Comparison of ENCODE assay signal across 9 cellular contexts in the genomic region with DNA sequence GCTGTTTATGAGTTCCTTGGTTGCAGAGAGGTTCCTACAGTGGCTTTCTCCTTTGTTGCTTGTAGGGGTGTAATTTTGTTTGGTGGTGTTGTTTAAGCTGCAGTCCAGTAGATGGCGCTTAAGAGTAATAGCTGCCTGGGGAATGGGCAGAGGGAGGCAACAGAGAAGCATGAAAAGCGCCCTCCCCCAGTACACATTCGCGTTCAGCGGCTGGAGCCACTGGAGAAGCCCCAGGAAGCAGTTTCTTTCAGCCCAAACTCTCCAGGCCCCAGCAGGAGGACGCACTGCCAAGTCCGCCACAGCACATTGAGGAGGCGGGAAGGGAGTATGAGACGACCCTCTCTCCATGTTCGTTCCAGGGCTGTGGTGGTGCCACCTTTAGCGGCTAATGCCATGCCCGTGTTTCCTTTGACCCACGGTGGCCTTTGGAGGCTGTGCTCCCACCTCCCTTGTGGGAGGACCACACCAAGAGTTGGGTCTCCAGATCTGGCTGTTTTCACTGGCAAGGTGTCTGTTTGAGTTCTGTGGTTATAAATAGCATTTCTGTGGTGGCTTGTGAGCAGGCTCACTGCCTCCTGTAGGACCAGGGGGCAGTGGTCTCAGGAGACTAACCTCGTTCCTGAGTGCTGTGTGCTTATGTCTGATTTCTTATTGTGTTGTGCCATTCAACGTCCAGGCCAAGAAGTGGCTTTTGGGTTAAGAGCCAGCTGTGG.
DNase-seq lines count a peak whose midpoint lies in the region; ATAC-seq, FAIRE-seq and TF ChIP-seq lines count a peak whose summit lies in the region.
"Had no signal": no experiment of that assay in that cellular context is flagged by ENCODE, and none has a peak within 500 bp of the region (broad histone marks: within the 10 kb centered on the region; RNA-seq: fewer than 3 reads in every experiment).

No MANE protein-coding gene starts in this region.

- peaks cover 13 to 23% of the 10 kb centered on the region in 2 donors for H3K4me1 Mint-ChIP-seq in immature natural killer cell

- FAIRE-seq in G401.6 (lab: Jason Lieb, UNC) = peak; percentile 13

- no peaks in the 10 kb centered on the region for H3K9me3 Mint-ChIP-seq in immature natural killer cell
- H3K9me3 Mint-ChIP-seq: IgD-negative memory B cell had no signal

- no peaks in the 10 kb centered on the region for H3K36me3 Mint-ChIP-seq in immature natural killer cell
- H3K36me3 Mint-ChIP-seq: IgD-negative memory B cell had no signal

- no peaks in the 10 kb centered on the region for H3K27me3 ChIP-seq in tibial nerve

- H3K27me3 Mint-ChIP-seq in immature natural killer cell (ENCODE audit: low read depth in 3 of 3) = peaks cover 0 to 3% (median 0%) of the 10 kb centered on the region in 3 donors

- H3K4me3 Mint-ChIP-seq in immature natural killer cell = no peak overlapping the region
- H3K4me3 Mint-ChIP-seq: IgD-negative memory B cell had no signal

- peak; percentile 82 for TF ChIP-seq CTCF in AG09309 (IDR thresholded peaks at IDR 0.05; ENCODE audit: control insufficient read depth, insufficient read depth, low read depth, low read length, missing control alignments)
- TF ChIP-seq CTCF in tibial nerve (IDR thresholded peaks at IDR 0.05) = peak in 4 of 5 experiments; percentile 32 to 45 (median 36)

- no peak overlapping the region for H3K27ac ChIP-seq in tibial nerve

- no peak for TF ChIP-seq EP300 in tibial nerve (IDR thresholded peaks at IDR 0.05)

- TF ChIP-seq POLR2A in tibial nerve (IDR thresholded peaks at IDR 0.05) = no peak

- DNase-seq in AG09309 (ENCODE audit: low read depth) (no peak), NCI-H1105 (lab: John Stamatoyannopoulos, UW) (peak; percentile 1), astrocyte of the hippocampus (ENCODE audit: low read depth, low spot score) (peak; percentile 58), immature natural killer cell (peak in 2 of 3 donors; percentile 20 to 30), tibial nerve (ENCODE audit: low spot score in 2 of 2) (no peak), cortex of kidney (lab: John Stamatoyannopoulos, UW) (no peak)

- 70 to 79% methylated on average over 13 to 15 of the region's 15 CpGs for WGBS in tibial nerve, 2 donors

- no peak overlapping the region for H3K4me3 ChIP-seq in AG09309 (ENCODE audit: control insufficient read depth, low read depth, low read length)
- H3K4me3 ChIP-seq in tibial nerve = no peak overlapping the region

- no peaks in the 10 kb centered on the region for H3K9me3 ChIP-seq in tibial nerve

- H3K4me1 ChIP-seq in tibial nerve = peaks cover 0 to 45% (median 0%) of the 10 kb centered on the region in 4 donors

- peaks cover 0 to 9% (median 0%) of the 10 kb centered on the region in 3 donors for H3K36me3 ChIP-seq in tibial nerve

- H3K27ac Mint-ChIP-seq in immature natural killer cell = peak overlapping the region in 1 of 6 donors; percentile 38

- no peak for ATAC-seq in HG03432 (IDR thresholded peaks at IDR 0.05; ENCODE audit: unreplicated experiment)

Comparison
In these comparisons a context has a peak if more than half of its experiments do, and no peak if none do; other contexts are left out.
1. DNase-seq: peak in NCI-H1105 (single experiment), astrocyte of the hippocampus (single experiment) and immature natural killer cell (2 of 3); none in AG09309 (single experiment), tibial nerve (0 of 2) and cortex of kidney (single experiment).